ENCODE assay signal across 10 cellular contexts in the genomic region with DNA sequence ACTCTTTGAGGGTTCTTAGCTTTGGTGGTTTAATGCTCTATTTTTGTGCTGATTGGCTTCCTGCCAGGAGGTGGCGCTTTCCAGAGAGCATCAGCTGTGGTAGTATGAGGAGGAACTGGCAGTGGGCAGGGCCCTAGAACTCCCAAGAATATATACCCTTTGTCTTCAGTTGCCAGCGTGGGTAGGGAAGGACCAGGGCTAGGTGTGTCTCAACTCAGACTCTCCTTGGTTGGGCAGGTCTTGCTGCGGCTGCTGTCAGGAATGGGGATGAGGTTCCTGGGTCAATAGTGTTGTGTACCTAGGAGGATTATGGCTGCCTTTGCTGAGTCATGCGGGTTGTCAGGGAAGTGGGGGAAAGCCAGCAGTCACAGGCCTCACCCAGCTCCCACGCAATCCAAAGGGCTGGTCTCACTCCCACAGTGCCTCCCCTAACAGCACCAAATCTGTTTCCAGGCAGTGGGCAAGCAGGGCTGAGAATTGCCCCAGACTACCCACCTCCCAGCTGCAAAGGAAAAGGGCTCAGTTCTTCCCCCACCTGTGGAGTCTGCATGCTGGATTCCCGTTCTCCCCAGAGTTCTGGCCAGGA.
DNase-seq lines count a peak whose midpoint lies in the region; ATAC-seq and TF ChIP-seq lines count a peak whose summit lies in the region.
"Had no signal": no experiment of that assay in that cellular context is flagged by ENCODE, and none has a peak within 500 bp of the region (broad histone marks: within the 10 kb centered on the region; RNA-seq: fewer than 3 reads in every experiment).

No MANE protein-coding gene starts in this region.

- POLR2A ChIA-PET in activated CD8-positive, alpha-beta T cell treated with anti-CD3 and anti-CD28 coated beads, Interleukin-2, amount 10 ng/mL, durations not matched to agents 7 days and 5 days (lab: Charles Lee), result no interaction called here

- no peaks in the 10 kb centered on the region for H4K20me1 ChIP-seq in Karpas-422 (ENCODE audit: insufficient read depth, low read depth, low read length)
- H4K20me1 ChIP-seq in neural progenitor cell (ENCODE audit: low read depth), result no peaks in the 10 kb centered on the region

- no peaks in the 10 kb centered on the region for H3K36me3 ChIP-seq in Karpas-422 (ENCODE audit: insufficient read depth, low read length)
- H3K36me3 ChIP-seq in neural progenitor cell, result no peaks in the 10 kb centered on the region

- CTCF ChIA-PET in activated CD8-positive, alpha-beta T cell treated with anti-CD3 and anti-CD28 coated beads, Interleukin-2, amount 10 ng/mL, durations not matched to agents 7 days and 5 days (lab: Charles Lee), result interaction anchor here (0.9 to 2.6 kb wide), 5 partner anchors 16 to 56 kb away, joined by 3 to 11 read pairs (median 4); no protein-coding TSS in a partner anchor

- H3K4me2 ChIP-seq in Karpas-422 (ENCODE audit: low read depth, low read length, poor library complexity, severe bottlenecking), result no peak overlapping the region
- H3K4me2 ChIP-seq in neural progenitor cell, result no peak overlapping the region

- H3K4me1 Mint-ChIP-seq in activated CD8-positive, alpha-beta T cell treated with anti-CD3 and anti-CD28 coated beads, Interleukin-2, amount 10 ng/mL, durations not matched to agents 7 days and 5 days (ENCODE audit: low read depth), result no peaks in the 10 kb centered on the region
- peaks cover 21% of the 10 kb centered on the region for H3K4me1 Mint-ChIP-seq in neural progenitor cell
- H3K4me1 Mint-ChIP-seq: IgD-negative memory B cell had no signal

- peaks cover 15% of the 10 kb centered on the region for H3K27me3 Mint-ChIP-seq in activated CD8-positive, alpha-beta T cell treated with anti-CD3 and anti-CD28 coated beads, Interleukin-2, amount 10 ng/mL, durations not matched to agents 7 days and 5 days (ENCODE audit: low read depth)
- H3K27me3 Mint-ChIP-seq in neural progenitor cell (ENCODE audit: insufficient read depth, low read depth), result no peaks in the 10 kb centered on the region

- H3K9me3 Mint-ChIP-seq in activated CD8-positive, alpha-beta T cell treated with anti-CD3 and anti-CD28 coated beads, Interleukin-2, amount 10 ng/mL, durations not matched to agents 7 days and 5 days (ENCODE audit: insufficient read depth), result no peaks in the 10 kb centered on the region
- peaks cover 4% of the 10 kb centered on the region for H3K9me3 Mint-ChIP-seq in neural progenitor cell
- H3K9me3 Mint-ChIP-seq: CD8-positive, alpha-beta T cell had no signal

- no peaks in the 10 kb centered on the region for H3F3A ChIP-seq in neural progenitor cell (ENCODE audit: low read depth)

- no peak overlapping the region for H2AFZ ChIP-seq in Karpas-422 (ENCODE audit: low read length)
- peak overlapping the region; percentile 76 for H2AFZ ChIP-seq in neural progenitor cell (replicated peaks)

- H3K9ac ChIP-seq in Karpas-422 (ENCODE audit: low read length) (no peak overlapping the region), neural progenitor cell (no peak overlapping the region)

- H3K4me3 ChIP-seq in Karpas-422 (ENCODE audit: low read length), result no peak overlapping the region
- no peak overlapping the region for H3K4me3 ChIP-seq in neural progenitor cell

- DNase-seq in SKM-1 treated with dmso at 0.1 percent for 144 hours (lab: John Stamatoyannopoulos, UW; ENCODE audit: unreplicated experiment) (peak; percentile 26), SKM-1 (lab: John Stamatoyannopoulos, UW; ENCODE audit: unreplicated experiment) (no peak), Karpas-422 (peak; percentile 84), neural progenitor cell (ENCODE audit: low spot score) (no peak), NCI-H2196 treated with DMSO at 0.1 percent for 48 hours (lab: John Stamatoyannopoulos, UW; ENCODE audit: unreplicated experiment) (no peak), iPS-NIHi7 (ENCODE audit: extremely low spot score) (no peak)
- DNase-seq in activated CD8-positive, alpha-beta T cell treated with anti-CD3 and anti-CD28 coated beads, Interleukin-2, amount 10 ng/mL, durations not matched to agents 7 days and 5 days, result peak; percentile 31
- DNase-seq: CD8-positive, alpha-beta T cell had no signal

- H3K36me3 Mint-ChIP-seq in activated CD8-positive, alpha-beta T cell treated with anti-CD3 and anti-CD28 coated beads, Interleukin-2, amount 10 ng/mL, durations not matched to agents 7 days and 5 days (ENCODE audit: low read depth), result no peaks in the 10 kb centered on the region
- H3K36me3 Mint-ChIP-seq in neural progenitor cell, result no peaks in the 10 kb centered on the region
- H3K36me3 Mint-ChIP-seq: CD8-positive, alpha-beta T cell had no signal

- no peak for ATAC-seq in activated CD8-positive, alpha-beta T cell treated with anti-CD3 and anti-CD28 coated beads, Interleukin-2, amount 10 ng/mL, durations not matched to agents 7 days and 5 days
- no peak for ATAC-seq in GM18520 (IDR thresholded peaks at IDR 0.05; ENCODE audit: unreplicated experiment)
- ATAC-seq: CD8-positive, alpha-beta T cell had no signal

- H3K27ac ChIP-seq in Karpas-422 (ENCODE audit: low read length) (no peak overlapping the region), neural progenitor cell (no peak overlapping the region)

- peaks cover 10% of the 10 kb centered on the region for H3K4me1 ChIP-seq in Karpas-422 (ENCODE audit: low read length)
- no peaks in the 10 kb centered on the region for H3K4me1 ChIP-seq in neural progenitor cell

- H3K27ac Mint-ChIP-seq in activated CD8-positive, alpha-beta T cell treated with anti-CD3 and anti-CD28 coated beads, Interleukin-2, amount 10 ng/mL, durations not matched to agents 7 days and 5 days, result no peak overlapping the region
- H3K27ac Mint-ChIP-seq in neural progenitor cell, result no peak overlapping the region
- H3K27ac Mint-ChIP-seq: CD8-positive, alpha-beta T cell; IgD-negative memory B cell had no signal

- no peaks in the 10 kb centered on the region for H3K9me2 ChIP-seq in Karpas-422 (replicated peaks; ENCODE audit: insufficient read depth, low read length)

- no peaks in the 10 kb centered on the region for H3K27me3 ChIP-seq in Karpas-422 (ENCODE audit: low read length)
- no peaks in the 10 kb centered on the region for H3K27me3 ChIP-seq in neural progenitor cell

- H3K9me3 ChIP-seq in Karpas-422 (ENCODE audit: low read length) (no peaks in the 10 kb centered on the region), neural progenitor cell (ENCODE audit: low read depth) (no peaks in the 10 kb centered on the region)

- no peak overlapping the region for H3K4me3 Mint-ChIP-seq in activated CD8-positive, alpha-beta T cell treated with anti-CD3 and anti-CD28 coated beads, Interleukin-2, amount 10 ng/mL, durations not matched to agents 7 days and 5 days
- no peak overlapping the region for H3K4me3 Mint-ChIP-seq in neural progenitor cell
- H3K4me3 Mint-ChIP-seq: CD8-positive, alpha-beta T cell; IgD-negative memory B cell had no signal

- H3K79me2 ChIP-seq in Karpas-422 (ENCODE audit: low read length) (no peaks in the 10 kb centered on the region), neural progenitor cell (ENCODE audit: low read depth) (no peaks in the 10 kb centered on the region)

- TF ChIP-seq CTCF in neural progenitor cell (IDR thresholded peaks at IDR 0.05), result peak; percentile 57

Comparison
In these comparisons a context has a peak if more than half of its experiments do, and no peak if none do; other contexts are left out.
1. DNase-seq: peak in SKM-1 treated with dmso at 0.1 percent for 144 hours (single experiment), Karpas-422 (single experiment) and activated CD8-positive, alpha-beta T cell treated with anti-CD3 and anti-CD28 coated beads, Interleukin-2, amount 10 ng/mL, durations not matched to agents 7 days and 5 days (single experiment); none in SKM-1 (single experiment), neural progenitor cell (single experiment), NCI-H2196 treated with DMSO at 0.1 percent for 48 hours (single experiment) and iPS-NIHi7 (single experiment).